32 cellular contexts compared by ENCODE assay signal in the genomic region with DNA sequence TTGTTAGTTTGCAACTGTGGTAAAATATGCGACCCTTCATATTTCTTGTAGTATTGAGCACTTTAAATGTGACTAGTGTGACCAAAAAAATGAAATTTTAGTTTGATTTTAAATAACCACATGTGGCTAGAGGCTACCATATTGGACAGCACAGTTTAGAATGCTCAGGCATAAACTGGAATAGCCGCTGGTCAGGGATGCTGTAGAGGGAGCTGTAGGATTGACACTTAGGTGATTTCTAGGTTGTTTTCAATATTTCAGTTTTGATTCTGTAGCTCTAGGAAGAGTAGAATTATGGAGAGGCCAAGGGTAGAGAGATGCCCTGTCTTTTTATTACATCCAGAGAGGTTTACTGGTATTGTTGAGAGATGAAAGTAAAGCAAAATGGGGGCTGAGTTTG. TPM values are rescaled to one million over a fixed set of nuclear protein-coding genes. Genes with fewer than 3 reads are reported as not detected.
DNase-seq lines count a peak whose midpoint lies in the region; ATAC-seq and TF ChIP-seq lines count a peak whose summit lies in the region.
"Had no signal": no experiment of that assay in that cellular context is flagged by ENCODE, and none has a peak within 500 bp of the region (broad histone marks: within the 10 kb centered on the region; RNA-seq: fewer than 3 reads in every experiment).

No MANE protein-coding gene starts in this region.

- no peaks in the 10 kb centered on the region for H3K9me3 Mint-ChIP-seq in progenitor cell of endocrine pancreas (ENCODE audit: low read depth)
- H3K9me3 Mint-ChIP-seq in CD14-positive monocyte, result peaks cover 0 to 7% (median 0%) of the 10 kb centered on the region in 7 donors
- H3K9me3 Mint-ChIP-seq: activated CD4-positive, alpha-beta memory T cell treated with anti-CD3 and anti-CD28 coated beads, Interleukin-2, amount 10 ng/mL, durations not matched to agents 7 days and 5 days; activated naive CD4-positive, alpha-beta T cell treated with anti-CD3 and anti-CD28 coated beads for 36 hours; activated T-helper 1 cell treated with anti-CD3 and anti-CD28 coated beads, Interleukin-12 subunit alpha, Interleukin-12 subunit beta, Interleukin-2, Interleukin-4 antibody, amounts not matched to agents 30 ng/mL and 10 ng/mL and 1 ng/mL, durations not matched to agents 14 hours and 24 hours and 36 hours; CD8-positive, alpha-beta memory T cell; T-helper 2 cell treated with Interferon-gamma antibody and Interleukin-4, amounts not matched to agents 5 μg/mL and 100 μg/mL, for 36 hours had no signal

- CTCF ChIA-PET in A673 (lab: Charles Lee), result interaction anchor here (0.6 to 1.0 kb wide), 2 partner anchors 252 to 261 kb away, joined by 3 read pairs; no protein-coding TSS in a partner anchor

- peak; percentile 33; the same call in 1 of the 2 replicates for TF ChIP-seq CTCF in A673 (conservative IDR thresholded peaks at IDR 0.05; ENCODE audit: low read depth, low read length)
- 0 out of 2 replicates have a peak, but pooled peaks have one; percentile 14 for TF ChIP-seq CTCF in Loucy (conservative IDR thresholded peaks at IDR 0.05; ENCODE audit: low read length)
- peak; percentile 40 for TF ChIP-seq CTCF in foreskin keratinocyte (conservative IDR thresholded peaks at IDR 0.05)
- TF ChIP-seq CTCF in progenitor cell of endocrine pancreas (IDR thresholded peaks at IDR 0.05; ENCODE audit: unreplicated experiment), result no peak
- TF ChIP-seq CTCF in CD14-positive monocyte (IDR thresholded peaks at IDR 0.05), result no peak

- H3K27ac ChIP-seq in A673 (ENCODE audit: low read depth, low read length, poor library complexity, severe bottlenecking) (no peak overlapping the region), foreskin keratinocyte (no peak overlapping the region)
- H3K27ac ChIP-seq: A549, body of pancreas, pancreas, suprapubic skin had no signal

- no peak overlapping the region for H3K4me3 ChIP-seq in A673 (ENCODE audit: low read depth, low read length, poor library complexity, severe bottlenecking)
- H3K4me3 ChIP-seq in Loucy (ENCODE audit: low read length, poor library complexity, severe bottlenecking), result no peak overlapping the region
- H3K4me3 ChIP-seq: A549, body of pancreas, HAP-1, pancreas, suprapubic skin had no signal

- no peaks in the 10 kb centered on the region for H3K9me2 ChIP-seq in Loucy (replicated peaks; ENCODE audit: low read depth, low read length)

- H3K27me3 ChIP-seq in A673 (replicated peaks; ENCODE audit: insufficient read depth, low read depth, low read length, poor library complexity) (no peaks in the 10 kb centered on the region), Loucy (ENCODE audit: insufficient read depth, low read length, poor library complexity, severe bottlenecking) (peaks cover 18% of the 10 kb centered on the region), foreskin keratinocyte (peaks cover 15% of the 10 kb centered on the region)
- H3K27me3 ChIP-seq: body of pancreas, suprapubic skin had no signal

- ATAC-seq in SK-N-SH treated with all-trans-retinoic acid at 6 μM for 48 hours (peak; percentile 58), foreskin keratinocyte (no peak)
- ATAC-seq: A549, body of pancreas, left colon, pancreas had no signal

- H3K9me3 ChIP-seq in A673 (ENCODE audit: low read depth, low read length, poor library complexity, severe bottlenecking), result no peaks in the 10 kb centered on the region
- no peaks in the 10 kb centered on the region for H3K9me3 ChIP-seq in Loucy (ENCODE audit: insufficient read depth, low read depth, low read length)
- H3K9me3 ChIP-seq: A549, body of pancreas, HAP-1, pancreas, suprapubic skin had no signal

- no TSS peak for BruUV-seq in A673 (replicated peaks; lab: Mats Ljungman, UMichigan)

- no peaks in the 10 kb centered on the region for H3F3A ChIP-seq in Loucy (ENCODE audit: low read depth)

- H3K27ac Mint-ChIP-seq in progenitor cell of endocrine pancreas, result no peak overlapping the region
- H3K27ac Mint-ChIP-seq in CD14-positive monocyte, result no peak overlapping the region
- H3K27ac Mint-ChIP-seq: activated CD4-positive, alpha-beta memory T cell treated with anti-CD3 and anti-CD28 coated beads, Interleukin-2, amount 10 ng/mL, durations not matched to agents 7 days and 5 days; activated naive CD4-positive, alpha-beta T cell treated with anti-CD3 and anti-CD28 coated beads for 36 hours; activated T-helper 1 cell treated with anti-CD3 and anti-CD28 coated beads, Interleukin-12 subunit alpha, Interleukin-12 subunit beta, Interleukin-2, Interleukin-4 antibody, amounts not matched to agents 30 ng/mL and 10 ng/mL and 1 ng/mL, durations not matched to agents 14 hours and 24 hours and 36 hours; CD8-positive, alpha-beta memory T cell; T-helper 2 cell treated with Interferon-gamma antibody and Interleukin-4, amounts not matched to agents 5 μg/mL and 100 μg/mL, for 36 hours had no signal

- H4K20me1 ChIP-seq in Loucy (ENCODE audit: insufficient read depth, low read length, poor library complexity, severe bottlenecking), result no peaks in the 10 kb centered on the region

- no peak for DNase-seq in A673 (ENCODE audit: low spot score)
- no peak for DNase-seq in foreskin keratinocyte
- no peak for DNase-seq in progenitor cell of endocrine pancreas (ENCODE audit: low spot score, unreplicated experiment)
- no peak for DNase-seq in NCI-H748 treated with DMSO at 0.1 percent for 48 hours (lab: John Stamatoyannopoulos, UW)
- no peak for DNase-seq in CD14-positive monocyte (ENCODE audit: low spot score)
- DNase-seq in medulla oblongata (ENCODE audit: extremely low spot score), result no peak
- DNase-seq: activated CD4-positive, alpha-beta memory T cell treated with anti-CD3 and anti-CD28 coated beads, Interleukin-2, amount 10 ng/mL, durations not matched to agents 7 days and 5 days; activated CD8-positive, alpha-beta memory T cell treated with anti-CD3 and anti-CD28 coated beads, Interleukin-2, amount 50 U/mL, for 4 hours; activated naive CD4-positive, alpha-beta T cell treated with anti-CD3 and anti-CD28 coated beads for 36 hours; body of pancreas; CD8-positive, alpha-beta memory T cell; cerebellar nuclear complex; DMS 273 treated with DMSO at 0.1 percent for 48 hours; Kasumi-1; left colon; NCI-H1694; NCI-H82; pancreas; retina; Right ventricle myocardium superior; small intestine; stimulated activated naive CD4-positive, alpha-beta T cell had no signal

- peaks cover 7% of the 10 kb centered on the region for H3K4me1 Mint-ChIP-seq in progenitor cell of endocrine pancreas (ENCODE audit: low read depth)
- peaks cover 8% of the 10 kb centered on the region for H3K4me1 Mint-ChIP-seq in CD14-positive monocyte

- H3K27me3 Mint-ChIP-seq in progenitor cell of endocrine pancreas, result peaks cover 2% of the 10 kb centered on the region
- peaks cover 1 to 3% (median 2%) of the 10 kb centered on the region in 3 donors for H3K27me3 Mint-ChIP-seq in CD14-positive monocyte (ENCODE audit: low read depth in 3 of 3)

- H3K4me2 ChIP-seq in Loucy (ENCODE audit: low read depth, low read length, poor library complexity, severe bottlenecking), result no peak overlapping the region
- H3K4me2 ChIP-seq: A549 had no signal

- no peak overlapping the region for H3K9ac ChIP-seq in Loucy (ENCODE audit: low read depth, low read length, poor library complexity, severe bottlenecking)

- H3K36me3 Mint-ChIP-seq in progenitor cell of endocrine pancreas (ENCODE audit: insufficient read depth) (no peaks in the 10 kb centered on the region), CD14-positive monocyte (no peaks in the 10 kb centered on the region)
- H3K36me3 Mint-ChIP-seq: CD8-positive, alpha-beta memory T cell had no signal

- H3K4me1 ChIP-seq in A673 (ENCODE audit: insufficient read depth, low read length, poor library complexity, severe bottlenecking) (no peaks in the 10 kb centered on the region), Loucy (ENCODE audit: insufficient read depth, low read length, poor library complexity, severe bottlenecking) (no peaks in the 10 kb centered on the region), foreskin keratinocyte (no peaks in the 10 kb centered on the region)
- H3K4me1 ChIP-seq: A549, pancreas had no signal

- intact Hi-C loops in A673 (cut with micrococcal nuclease; ENCODE audit: unreplicated experiment) (no loop called here), CD14-positive monocyte (cut with micrococcal nuclease) (no loop called here)

- H3K4me3 Mint-ChIP-seq in progenitor cell of endocrine pancreas (ENCODE audit: low read depth) (no peak overlapping the region), CD14-positive monocyte (no peak overlapping the region)
- H3K4me3 Mint-ChIP-seq: activated CD4-positive, alpha-beta memory T cell treated with anti-CD3 and anti-CD28 coated beads, Interleukin-2, amount 10 ng/mL, durations not matched to agents 7 days and 5 days; activated naive CD4-positive, alpha-beta T cell treated with anti-CD3 and anti-CD28 coated beads for 36 hours; activated T-helper 1 cell treated with anti-CD3 and anti-CD28 coated beads, Interleukin-12 subunit alpha, Interleukin-12 subunit beta, Interleukin-2, Interleukin-4 antibody, amounts not matched to agents 30 ng/mL and 10 ng/mL and 1 ng/mL, durations not matched to agents 14 hours and 24 hours and 36 hours; CD8-positive, alpha-beta memory T cell; T-helper 2 cell treated with Interferon-gamma antibody and Interleukin-4, amounts not matched to agents 5 μg/mL and 100 μg/mL, for 36 hours had no signal

- H3K36me3 ChIP-seq in A673 (ENCODE audit: insufficient read depth, low read length, poor library complexity, severe bottlenecking) (no peaks in the 10 kb centered on the region), Loucy (ENCODE audit: insufficient read depth, low read length) (no peaks in the 10 kb centered on the region)
- H3K36me3 ChIP-seq: HAP-1, pancreas, suprapubic skin had no signal

- POLR2A ChIA-PET in A673 (lab: Charles Lee; ENCODE audit: low non-redundant PET), result no interaction called here

- H3K79me2 ChIP-seq in Loucy (ENCODE audit: insufficient read depth, low read length), result no peaks in the 10 kb centered on the region

- H2AFZ ChIP-seq in Loucy (ENCODE audit: low read length), result no peak overlapping the region

TF ChIP-seq in SK-N-SH treated with all-trans-retinoic acid at 6 μM for 48 hours, 23 proteins besides CTCF, POLR2A, EP300 and RAD21 (continues in another document):
- TF ChIP-seq ZNF8 (CRISPR knock-in tag; IDR thresholded peaks at IDR 0.05), result no peak

RNA-seq across cellular contexts. Expression of a gene that starts 10.8 kb away (rescaled TPM):
- not detected in 2 replicates for total RNA-seq in A673 (2021)
- not detected in 2 replicates for total RNA-seq in foreskin keratinocyte
- polyA plus RNA-seq in foreskin keratinocyte, result 0.09 and 0.13 TPM in 2 replicates
- total RNA-seq in progenitor cell of endocrine pancreas, result not detected in 2 replicates
- polyA plus RNA-seq in CD14-positive monocyte, result not detected
- total RNA-seq: activated CD4-positive, alpha-beta memory T cell treated with anti-CD3 and anti-CD28 coated beads, Interleukin-2, amount 10 ng/mL, durations not matched to agents 7 days and 5 days; activated naive CD4-positive, alpha-beta T cell treated with anti-CD3 and anti-CD28 coated beads for 36 hours; activated T-helper 1 cell treated with anti-CD3 and anti-CD28 coated beads, Interleukin-12 subunit alpha, Interleukin-12 subunit beta, Interleukin-2, Interleukin-4 antibody, amounts not matched to agents 30 ng/mL and 10 ng/mL and 1 ng/mL, durations not matched to agents 14 hours and 24 hours and 36 hours; body of pancreas; CD8-positive, alpha-beta memory T cell; endothelial cell of umbilical vein; left colon; lung microvascular endothelial cell had no signal
- polyA plus RNA-seq: A549; CD8-positive, alpha-beta memory T cell; endothelial cell of umbilical vein; neural cell had no signal

RNA-seq across cellular contexts. Expression of a gene that starts 30.7 kb away (rescaled TPM):
- total RNA-seq in A673 (2021) (0.39 and 0.55 TPM in 2 replicates), foreskin keratinocyte (not detected in 2 replicates), progenitor cell of endocrine pancreas (3.0 and 3.8 TPM in 2 replicates)
- polyA plus RNA-seq in foreskin keratinocyte (0.02 TPM in 1 of 2 replicates, not detected in the other), CD14-positive monocyte (not detected)
- total RNA-seq: activated CD4-positive, alpha-beta memory T cell treated with anti-CD3 and anti-CD28 coated beads, Interleukin-2, amount 10 ng/mL, durations not matched to agents 7 days and 5 days; activated naive CD4-positive, alpha-beta T cell treated with anti-CD3 and anti-CD28 coated beads for 36 hours; activated T-helper 1 cell treated with anti-CD3 and anti-CD28 coated beads, Interleukin-12 subunit alpha, Interleukin-12 subunit beta, Interleukin-2, Interleukin-4 antibody, amounts not matched to agents 30 ng/mL and 10 ng/mL and 1 ng/mL, durations not matched to agents 14 hours and 24 hours and 36 hours; endothelial cell of umbilical vein; Right ventricle myocardium superior had no signal
- polyA plus RNA-seq: CD8-positive, alpha-beta memory T cell; endothelial cell of umbilical vein had no signal

RNA-seq across cellular contexts. Expression of a gene that starts 32.0 kb away (rescaled TPM):
- 18.7 and 20.9 TPM in 2 replicates for total RNA-seq in A673 (2021)
- 12.8 and 13.8 TPM in 2 replicates for total RNA-seq in foreskin keratinocyte
- polyA plus RNA-seq in foreskin keratinocyte, result 8.9 and 12.9 TPM in 2 replicates
- 12.4 and 12.7 TPM in 2 replicates for total RNA-seq in progenitor cell of endocrine pancreas
- 1 to 10 TPM; 3.1 to 5.3 TPM for polyA plus RNA-seq in CD14-positive monocyte

RNA-seq across cellular contexts. Expression of a gene that starts 47.6 kb away (rescaled TPM):
- total RNA-seq in A673 (2021), result 16.3 and 18.8 TPM in 2 replicates
- 13.3 and 14.7 TPM in 2 replicates for total RNA-seq in foreskin keratinocyte
- 10.4 and 14.6 TPM in 2 replicates for polyA plus RNA-seq in foreskin keratinocyte
- total RNA-seq in progenitor cell of endocrine pancreas, result 7.7 and 7.9 TPM in 2 replicates
- polyA plus RNA-seq in CD14-positive monocyte, result 1 to 10 TPM; 2.0 to 2.6 TPM

Comparison
In these comparisons a context has a peak if more than half of its experiments do, and no peak if none do; other contexts are left out.
1. CTCF ChIP-seq: peak in A673 (single experiment), Loucy (single experiment) and foreskin keratinocyte (single experiment); none in progenitor cell of endocrine pancreas (single experiment) and CD14-positive monocyte (single experiment).